Comparison of ENCODE assay signal across 22 cellular contexts in genomic region chr17:75039238-75039637, GRCh38. TPM values are rescaled to one million over a fixed set of nuclear protein-coding genes. Genes with fewer than 3 reads are reported as not detected.
DNase-seq lines count a peak whose midpoint lies in the region; ATAC-seq and TF ChIP-seq lines count a peak whose summit lies in the region.
"Had no signal": no experiment of that assay in that cellular context is flagged by ENCODE, and none has a peak within 500 bp of the region (broad histone marks: within the 10 kb centered on the region; RNA-seq: fewer than 3 reads in every experiment).

No MANE protein-coding gene starts in this region.

- H3K4me3 ChIP-seq in upper lobe of right lung = no peak overlapping the region
- H3K4me3 ChIP-seq: A549, SJCRH30 had no signal

- H3K27ac Mint-ChIP-seq in T-helper 17 cell = peak overlapping the region; percentile 24
- H3K27ac Mint-ChIP-seq: B cell; T-helper 1 cell treated with Interleukin-12 subunit alpha and Interleukin-12 subunit beta and Interleukin-4 antibody, amounts not matched to agents 30 μg/mL and 1 μg/mL, for 36 hours had no signal

- peaks cover 29% of the 10 kb centered on the region for H3K4me1 Mint-ChIP-seq in T-helper 17 cell

- H3K27me3 ChIP-seq in upper lobe of right lung = no peaks in the 10 kb centered on the region
- H3K27me3 ChIP-seq: SJCRH30 had no signal

- ATAC-seq in T-helper 17 cell (no peak), upper lobe of right lung (no peak), GM19455 (IDR thresholded peaks at IDR 0.05; ENCODE audit: unreplicated experiment) (no peak)
- ATAC-seq: A549 had no signal

- intact Hi-C loops in upper lobe of right lung (cut with DNase I) = no loop called here

- no peak overlapping the region for H3K27ac ChIP-seq in upper lobe of right lung
- H3K27ac ChIP-seq: A549, SJCRH30 had no signal

- H3K9me3 ChIP-seq in T-helper 17 cell (ENCODE audit: control insufficient read depth, low read length, poor library complexity, severe bottlenecking) (no peaks in the 10 kb centered on the region), upper lobe of right lung (no peaks in the 10 kb centered on the region)
- H3K9me3 ChIP-seq: A549, Caco-2, SJCRH30 had no signal

- H3K36me3 ChIP-seq in upper lobe of right lung = peaks cover 52% of the 10 kb centered on the region

- H3K4me3 Mint-ChIP-seq in T-helper 17 cell = no peak overlapping the region
- H3K4me3 Mint-ChIP-seq: B cell; T-helper 1 cell treated with Interleukin-12 subunit alpha and Interleukin-12 subunit beta and Interleukin-4 antibody, amounts not matched to agents 30 μg/mL and 1 μg/mL, for 36 hours had no signal

- no peak for TF ChIP-seq CTCF in upper lobe of right lung (IDR thresholded peaks at IDR 0.05)

- H3K4me1 ChIP-seq in upper lobe of right lung = peaks cover 16% of the 10 kb centered on the region
- H3K4me1 ChIP-seq: Caco-2, SJCRH30 had no signal

- no peaks in the 10 kb centered on the region for H3K27me3 Mint-ChIP-seq in T-helper 17 cell
- H3K27me3 Mint-ChIP-seq: B cell had no signal

- DNase-seq in GF-D8 (lab: John Stamatoyannopoulos, UW) = peak; percentile 63
- DNase-seq in MV-4-11 (lab: John Stamatoyannopoulos, UW) = peak; percentile 83
- no peak for DNase-seq in T-helper 17 cell
- DNase-seq in activated gamma-delta T cell treated with Interleukin-2 at 50 U/mL for 16 hours = no peak
- no peak for DNase-seq in upper lobe of right lung
- DNase-seq in activated CD8-positive, alpha-beta memory T cell treated with anti-CD3 and anti-CD28 coated beads, Interleukin-2, amount 50 U/mL, for 48 hours = no peak
- DNase-seq: Caco-2; CD4-positive, CD25-positive, alpha-beta regulatory T cell; DND-41; MM.1S; NCI-H1417; NCI-H1694 treated with DMSO at 0.1 percent for 48 hours; NCI-H2081 treated with DMSO at 0.1 percent for 48 hours; NCI-H2171 treated with DMSO at 0.1 percent for 48 hours; NCI-H524 treated with DMSO at 0.1 percent for 48 hours; NCI-H82; SJCRH30 had no signal

- peaks cover 5% of the 10 kb centered on the region for H3K36me3 Mint-ChIP-seq in T-helper 17 cell (ENCODE audit: low read depth)

RNA-seq across cellular contexts. Expression of gene ATP5PD, which starts 7.5 kb away (rescaled TPM):
- total RNA-seq in T-helper 17 cell = 100 to 1,000 TPM; 123 to 145 TPM
- 155 TPM for total RNA-seq in upper lobe of right lung

RNA-seq across cellular contexts. Expression of gene KCTD2, which starts 7.8 kb away (rescaled TPM):
- total RNA-seq in T-helper 17 cell (10 to 100 TPM; 20.4 to 27.7 TPM), upper lobe of right lung (25.3 TPM)

RNA-seq across cellular contexts. Expression of gene MRPL58, which starts 26.8 kb away (rescaled TPM):
- total RNA-seq in T-helper 17 cell (10 to 100 TPM; 13.7 to 19.1 TPM), upper lobe of right lung (21.6 TPM)

RNA-seq across cellular contexts. Expression of gene SLC16A5, which starts 48.5 kb away (rescaled TPM):
- total RNA-seq in T-helper 17 cell (10 to 100 TPM; 11.7 to 14.9 TPM), upper lobe of right lung (40.5 TPM)
- total RNA-seq: H4 had no signal

RNA-seq across cellular contexts. Expression of gene CDR2L, which starts 51.8 kb away (rescaled TPM):
- under 1 TPM in 1 of 2 donors, not detected in 1; 0.86 TPM for total RNA-seq in T-helper 17 cell
- total RNA-seq in upper lobe of right lung = 21.8 TPM
- total RNA-seq: B cell; CD4-positive, CD25-positive, alpha-beta regulatory T cell had no signal

Comparison
In these comparisons a context has a peak if more than half of its experiments do, and no peak if none do; other contexts are left out.
1. DNase-seq: peak in GF-D8 (single experiment) and MV-4-11 (single experiment); none in T-helper 17 cell (0 of 3), activated gamma-delta T cell treated with Interleukin-2 at 50 U/mL for 16 hours (single experiment), upper lobe of right lung (single experiment) and activated CD8-positive, alpha-beta memory T cell treated with anti-CD3 and anti-CD28 coated beads, Interleukin-2, amount 50 U/mL, for 48 hours (single experiment).